Comparison of ENCODE assay signal across 1 cellular context in the genomic region with DNA sequence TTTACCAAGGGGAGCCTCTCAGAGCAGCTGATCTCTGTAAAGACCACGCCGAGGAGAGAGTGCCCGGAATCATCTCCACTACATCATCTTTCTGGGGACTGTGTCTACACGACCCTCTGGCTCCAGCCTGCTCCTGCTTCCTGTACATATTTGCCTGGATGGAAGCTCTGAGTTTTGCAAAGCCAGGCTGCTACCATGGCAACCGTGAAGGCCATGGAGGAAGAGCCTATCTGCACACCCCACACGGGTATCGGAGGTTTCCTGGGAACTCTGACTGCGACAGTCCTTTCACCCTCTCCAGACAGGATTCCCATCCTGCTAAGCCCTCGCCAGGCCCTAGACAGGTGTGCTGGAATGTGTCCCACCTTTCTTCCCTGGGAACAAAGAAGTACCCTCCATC.
TF ChIP-seq lines count a peak whose summit lies in the region.

No MANE protein-coding gene starts in this region.

TF ChIP-seq in SK-N-SH treated with all-trans-retinoic acid at 6 μM for 48 hours, 23 proteins besides CTCF, POLR2A, EP300 and RAD21 (continued from another document):
- TF ChIP-seq POU6F1 (CRISPR knock-in tag; IDR thresholded peaks at IDR 0.05; ENCODE audit: borderline replicate concordance, low read depth) (no peak), GLIS3 (CRISPR knock-in tag; IDR thresholded peaks at IDR 0.05) (no peak)
